In genomic region chr12:64521838-64522237, GRCh38 we compare ENCODE assay signal across 20 cellular contexts.
DNase-seq lines count a peak whose midpoint lies in the region; ATAC-seq and TF ChIP-seq lines count a peak whose summit lies in the region.
"Had no signal": no experiment of that assay in that cellular context is flagged by ENCODE, and none has a peak within 500 bp of the region (broad histone marks: within the 10 kb centered on the region; RNA-seq: fewer than 3 reads in every experiment).

No MANE protein-coding gene starts in this region.

- H3K4me3 Mint-ChIP-seq in HFFc6 (peak overlapping the region; percentile 61), neural progenitor cell (no peak overlapping the region)
- no peak overlapping the region for H3K4me3 Mint-ChIP-seq in activated CD4-positive, alpha-beta T cell treated with anti-CD3 and anti-CD28 coated beads for 36 hours
- H3K4me3 Mint-ChIP-seq: activated naive CD8-positive, alpha-beta T cell treated with anti-CD3 and anti-CD28 coated beads, Interleukin-2, amount 10 ng/mL, durations not matched to agents 7 days and 5 days; activated T-helper 1 cell treated with anti-CD3 and anti-CD28 coated beads, Interleukin-12 subunit alpha, Interleukin-12 subunit beta, Interleukin-2, Interleukin-4 antibody, amounts not matched to agents 30 ng/mL and 10 ng/mL and 1 ng/mL, durations not matched to agents 14 hours and 24 hours and 36 hours; naive B cell; stimulated activated memory B cell treated with anti-CD40 and anti-IgM and Interleukin-4, amounts not matched to agents 10 μg/mL and 1 μg/mL and 100 μg/mL, for 72 hours had no signal

- in situ Hi-C loops in mammary epithelial cell (cut with MboI; ENCODE audit: low sequenced_read_pairs in 2 of 2): no loop called here

- H3K9me3 Mint-ChIP-seq in HFFc6 (no peaks in the 10 kb centered on the region), neural progenitor cell (no peaks in the 10 kb centered on the region)
- no peaks in the 10 kb centered on the region for H3K9me3 Mint-ChIP-seq in activated CD4-positive, alpha-beta T cell treated with anti-CD3 and anti-CD28 coated beads for 36 hours (ENCODE audit: low read depth)
- H3K9me3 Mint-ChIP-seq: activated naive CD8-positive, alpha-beta T cell treated with anti-CD3 and anti-CD28 coated beads, Interleukin-2, amount 10 ng/mL, durations not matched to agents 7 days and 5 days; activated T-helper 1 cell treated with anti-CD3 and anti-CD28 coated beads, Interleukin-12 subunit alpha, Interleukin-12 subunit beta, Interleukin-2, Interleukin-4 antibody, amounts not matched to agents 30 ng/mL and 10 ng/mL and 1 ng/mL, durations not matched to agents 14 hours and 24 hours and 36 hours; naive B cell; stimulated activated memory B cell treated with anti-CD40 and anti-IgM and Interleukin-4, amounts not matched to agents 10 μg/mL and 1 μg/mL and 100 μg/mL, for 72 hours had no signal

- H3K27me3 Mint-ChIP-seq in HFFc6 (ENCODE audit: insufficient read depth): no peaks in the 10 kb centered on the region
- H3K27me3 Mint-ChIP-seq in neural progenitor cell (ENCODE audit: insufficient read depth, low read depth): peaks cover 7% of the 10 kb centered on the region
- H3K27me3 Mint-ChIP-seq in activated CD4-positive, alpha-beta T cell treated with anti-CD3 and anti-CD28 coated beads for 36 hours: peaks cover 6% of the 10 kb centered on the region
- H3K27me3 Mint-ChIP-seq: stimulated activated memory B cell treated with anti-CD40 and anti-IgM and Interleukin-4, amounts not matched to agents 10 μg/mL and 1 μg/mL and 100 μg/mL, for 72 hours had no signal

- H3K36me3 ChIP-seq in mammary epithelial cell (ENCODE audit: insufficient read depth, low read length) (no peaks in the 10 kb centered on the region), neural progenitor cell (no peaks in the 10 kb centered on the region)
- H3K36me3 ChIP-seq: sigmoid colon, thyroid gland had no signal

- H3K27ac ChIP-seq in mammary epithelial cell (ENCODE audit: insufficient read depth, low read depth, low read length) (no peak overlapping the region), neural progenitor cell (no peak overlapping the region)
- H3K27ac ChIP-seq: coronary artery, RWPE1, sigmoid colon, thyroid gland had no signal

- POLR2A ChIA-PET in activated CD4-positive, alpha-beta T cell treated with anti-CD3 and anti-CD28 coated beads for 36 hours (lab: Charles Lee): no interaction called here

- H3K4me3 ChIP-seq in AG10803 (ENCODE audit: low read length) (no peak overlapping the region), mammary epithelial cell (replicated peaks in 1 of 3; ENCODE audit: insufficient read depth in 1 of 3, low read depth in 2 of 3, low read length in 3 of 3) (no peak overlapping the region), neural progenitor cell (no peak overlapping the region)
- H3K4me3 ChIP-seq: coronary artery, sigmoid colon, thyroid gland had no signal

- H3K4me1 ChIP-seq in mammary epithelial cell (ENCODE audit: insufficient read depth, low read length) (peaks cover 8% of the 10 kb centered on the region), neural progenitor cell (peaks cover 15% of the 10 kb centered on the region)
- H3K4me1 ChIP-seq: sigmoid colon, thyroid gland had no signal

- intact Hi-C loops in mammary epithelial cell (cut with micrococcal nuclease): no loop called here
- intact Hi-C loops in activated CD4-positive, alpha-beta T cell treated with anti-CD3 and anti-CD28 coated beads for 36 hours (cut with DNase I, micrococcal nuclease): no loop called here

- CTCF ChIA-PET in mammary epithelial cell (lab: Charles Lee; ENCODE audit: low non-redundant PET): no interaction called here
- CTCF ChIA-PET in activated CD4-positive, alpha-beta T cell treated with anti-CD3 and anti-CD28 coated beads for 36 hours (lab: Charles Lee): interaction anchor here (0.7 to 0.8 kb wide), 2 partner anchors 13 to 16 kb away, joined by 3 to 5 read pairs; no protein-coding TSS in a partner anchor

- H3K27ac Mint-ChIP-seq in HFFc6: peak overlapping the region; percentile 80
- H3K27ac Mint-ChIP-seq in neural progenitor cell: peak overlapping the region; percentile 38
- H3K27ac Mint-ChIP-seq in activated CD4-positive, alpha-beta T cell treated with anti-CD3 and anti-CD28 coated beads for 36 hours: no peak overlapping the region
- H3K27ac Mint-ChIP-seq: activated naive CD8-positive, alpha-beta T cell treated with anti-CD3 and anti-CD28 coated beads, Interleukin-2, amount 10 ng/mL, durations not matched to agents 7 days and 5 days; activated T-helper 1 cell treated with anti-CD3 and anti-CD28 coated beads, Interleukin-12 subunit alpha, Interleukin-12 subunit beta, Interleukin-2, Interleukin-4 antibody, amounts not matched to agents 30 ng/mL and 10 ng/mL and 1 ng/mL, durations not matched to agents 14 hours and 24 hours and 36 hours; naive B cell; stimulated activated memory B cell treated with anti-CD40 and anti-IgM and Interleukin-4, amounts not matched to agents 10 μg/mL and 1 μg/mL and 100 μg/mL, for 72 hours had no signal

- H3K4me1 Mint-ChIP-seq in HFFc6 (ENCODE audit: low read depth) (peaks cover 33% of the 10 kb centered on the region), neural progenitor cell (peaks cover 18% of the 10 kb centered on the region)
- no peaks in the 10 kb centered on the region for H3K4me1 Mint-ChIP-seq in activated CD4-positive, alpha-beta T cell treated with anti-CD3 and anti-CD28 coated beads for 36 hours
- H3K4me1 Mint-ChIP-seq: naive B cell; stimulated activated memory B cell treated with anti-CD40 and anti-IgM and Interleukin-4, amounts not matched to agents 10 μg/mL and 1 μg/mL and 100 μg/mL, for 72 hours had no signal

- no TSS peak for BruUV-seq in mammary epithelial cell (replicated peaks; lab: Mats Ljungman, UMichigan)

- no peak overlapping the region for H3K9ac ChIP-seq in mammary epithelial cell (ENCODE audit: insufficient read depth, low read length)
- no peak overlapping the region for H3K9ac ChIP-seq in neural progenitor cell

- no peaks in the 10 kb centered on the region for H3K27me3 ChIP-seq in mammary epithelial cell (ENCODE audit: insufficient read depth, low read length)
- no peaks in the 10 kb centered on the region for H3K27me3 ChIP-seq in neural progenitor cell
- H3K27me3 ChIP-seq: sigmoid colon, thyroid gland had no signal

- no peaks in the 10 kb centered on the region for H3F3A ChIP-seq in neural progenitor cell (ENCODE audit: low read depth)

- ATAC-seq in HG02610 (IDR thresholded peaks at IDR 0.05; ENCODE audit: unreplicated experiment): no peak
- ATAC-seq in activated CD4-positive, alpha-beta T cell treated with anti-CD3 and anti-CD28 coated beads for 36 hours: no peak
- ATAC-seq: stimulated activated memory B cell treated with anti-CD40 and anti-IgM and Interleukin-4, amounts not matched to agents 10 μg/mL and 1 μg/mL and 100 μg/mL, for 72 hours had no signal

- H3K79me2 ChIP-seq in mammary epithelial cell (ENCODE audit: insufficient read depth, low read length) (no peaks in the 10 kb centered on the region), neural progenitor cell (ENCODE audit: low read depth) (no peaks in the 10 kb centered on the region)

- DNase-seq in AG10803 (ENCODE audit: low read depth) (peak; percentile 6), HFFc6 (no peak), mammary epithelial cell (no peak), neural progenitor cell (ENCODE audit: low spot score) (no peak), GM10266 (ENCODE audit: extremely low spot score) (no peak)
- no peak for DNase-seq in activated CD4-positive, alpha-beta T cell treated with anti-CD3 and anti-CD28 coated beads for 36 hours
- DNase-seq: activated naive CD8-positive, alpha-beta T cell treated with anti-CD3 and anti-CD28 coated beads, Interleukin-2, amount 10 ng/mL, durations not matched to agents 7 days and 5 days; DMS79; hippocampal formation; kidney; naive B cell; NCI-H1092; NCI-H2029; sigmoid colon; thyroid gland had no signal

- H3K36me3 Mint-ChIP-seq in HFFc6 (ENCODE audit: low read depth) (no peaks in the 10 kb centered on the region; the same call in 1 of the 2 replicates), neural progenitor cell (no peaks in the 10 kb centered on the region)
- no peaks in the 10 kb centered on the region for H3K36me3 Mint-ChIP-seq in activated CD4-positive, alpha-beta T cell treated with anti-CD3 and anti-CD28 coated beads for 36 hours (ENCODE audit: low read depth)
- H3K36me3 Mint-ChIP-seq: activated naive CD8-positive, alpha-beta T cell treated with anti-CD3 and anti-CD28 coated beads, Interleukin-2, amount 10 ng/mL, durations not matched to agents 7 days and 5 days; stimulated activated memory B cell treated with anti-CD40 and anti-IgM and Interleukin-4, amounts not matched to agents 10 μg/mL and 1 μg/mL and 100 μg/mL, for 72 hours had no signal

- no peaks in the 10 kb centered on the region for H3K9me3 ChIP-seq in mammary epithelial cell (replicated peaks; ENCODE audit: insufficient read depth, low read length)
- H3K9me3 ChIP-seq in neural progenitor cell (ENCODE audit: low read depth): no peaks in the 10 kb centered on the region
- H3K9me3 ChIP-seq: sigmoid colon, thyroid gland had no signal

- dilution Hi-C loops in mammary epithelial cell (cut with HindIII; ENCODE audit: low sequenced_read_pairs): no loop called here

- H4K20me1 ChIP-seq in mammary epithelial cell (ENCODE audit: insufficient read depth, low read length) (no peaks in the 10 kb centered on the region), neural progenitor cell (ENCODE audit: low read depth) (no peaks in the 10 kb centered on the region)

- 72% methylated on average over 3 of the region's 3 CpGs for WGBS in mammary epithelial cell (ENCODE audit: low coverage, missing lambda C conversion rate)

- peak overlapping the region; percentile 3 for H3K4me2 ChIP-seq in mammary epithelial cell (ENCODE audit: insufficient read depth, low read depth, low read length)
- peak overlapping the region; percentile 35 for H3K4me2 ChIP-seq in neural progenitor cell

- H2AFZ ChIP-seq in mammary epithelial cell (ENCODE audit: low read depth, low read length) (peak overlapping the region; percentile 50), neural progenitor cell (replicated peaks) (peak overlapping the region; percentile 97)

- TF ChIP-seq CTCF in AG10803 (conservative IDR thresholded peaks at IDR 0.05; ENCODE audit: low read length) (no peak), HFFc6 (IDR thresholded peaks at IDR 0.05) (no peak), mammary epithelial cell (conservative IDR thresholded peaks at IDR 0.05 in 1 of 2, IDR thresholded peaks at IDR 0.05 in 1 of 2; ENCODE audit: extremely low read depth in 1 of 2, insufficient read depth in 1 of 2, low read depth in 1 of 2, low read length in 2 of 2) (no peak), neural progenitor cell (IDR thresholded peaks at IDR 0.05) (no peak), GM10266 (IDR thresholded peaks at IDR 0.05; ENCODE audit: control insufficient read depth, insufficient read depth, low read depth, missing control alignments) (no peak)
